Comparison of ENCODE assay signal across 1 cellular context in genomic region chr14:28677381-28677780, GRCh38.
TF ChIP-seq lines count a peak whose summit lies in the region.

No MANE protein-coding gene starts in this region.

TF ChIP-seq in H1, 55 proteins besides CTCF, POLR2A, EP300 and RAD21 (continued from another document):
- TF ChIP-seq KDM1A (IDR thresholded peaks at IDR 0.05; ENCODE audit: borderline replicate concordance, low read length) (no peak), EGR1 (IDR thresholded peaks at IDR 0.05; ENCODE audit: borderline replicate concordance, low read depth, low read length) (no peak), E2F6 (IDR thresholded peaks at IDR 0.05) (no peak)
